Comparison of ENCODE assay signal across 15 cellular contexts in the genomic region with DNA sequence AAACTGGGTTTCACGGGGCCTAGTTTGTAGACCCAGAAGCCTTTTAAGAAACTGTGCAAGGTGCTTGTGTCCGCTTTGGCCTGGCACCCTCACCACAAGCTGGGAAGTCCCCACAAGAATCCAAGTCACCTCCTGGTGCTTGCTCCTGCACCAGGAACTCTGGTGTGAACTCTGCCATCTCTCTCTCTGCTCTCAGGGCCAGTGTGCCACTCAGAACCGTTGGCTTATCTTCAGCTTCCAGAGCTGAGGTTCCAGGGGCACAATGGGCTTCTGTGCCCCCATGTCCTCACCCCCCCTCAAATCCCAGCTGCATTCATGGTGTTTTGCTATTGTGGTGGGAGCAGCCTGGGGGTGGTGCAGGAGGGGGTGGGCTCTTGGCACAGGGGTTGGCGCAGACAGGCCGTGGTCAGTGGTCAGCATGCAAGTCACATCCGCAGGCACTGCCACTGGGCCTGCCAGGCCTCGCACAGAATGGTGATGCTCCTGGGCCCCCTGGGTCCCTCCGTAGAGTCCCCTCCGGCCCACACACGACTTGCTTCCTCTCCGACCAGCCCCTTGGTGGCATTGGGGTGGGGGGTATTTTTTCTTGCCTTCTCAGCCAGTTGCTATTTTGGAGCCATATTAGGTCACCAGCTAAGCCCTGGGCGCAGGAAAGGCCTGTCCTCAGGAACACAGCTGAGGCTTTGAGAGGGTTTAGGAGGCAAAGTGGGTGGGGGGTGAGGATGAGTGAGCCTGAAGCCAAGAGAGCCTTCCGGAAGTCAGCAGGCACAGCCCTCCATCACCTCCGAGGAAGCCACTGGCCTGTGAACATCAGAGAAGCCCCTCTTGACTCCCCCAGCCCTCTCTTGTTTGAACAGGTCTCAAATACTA. TPM values are rescaled to one million over a fixed set of nuclear protein-coding genes. Genes with fewer than 3 reads are reported as not detected.
DNase-seq lines count a peak whose midpoint lies in the region; ATAC-seq, FAIRE-seq and TF ChIP-seq lines count a peak whose summit lies in the region.
"Had no signal": no experiment of that assay in that cellular context is flagged by ENCODE, and none has a peak within 500 bp of the region (broad histone marks: within the 10 kb centered on the region; RNA-seq: fewer than 3 reads in every experiment).

No MANE protein-coding gene starts in this region.

- H3K9ac ChIP-seq in PC-3 (ENCODE audit: low read length), result no peak overlapping the region

- no peaks in the 10 kb centered on the region for H3K27me3 ChIP-seq in PC-3 (ENCODE audit: low read length)

- H3F3A ChIP-seq in PC-3 (ENCODE audit: low read length, unreplicated experiment), result no peaks in the 10 kb centered on the region

- H3K4me3 ChIP-seq in PC-3 (ENCODE audit: low read length), result no peak overlapping the region
- H3K4me3 ChIP-seq: GM12878 had no signal

- FAIRE-seq in H54 (lab: Jason Lieb, UNC), result no peak
- FAIRE-seq: GM12878, small intestine had no signal

- DNase-seq in PC-3, result no peak
- no peak for DNase-seq in endothelial cell (ENCODE audit: low spot score)
- DNase-seq in myocyte (ENCODE audit: low read depth), result peak; percentile 26
- DNase-seq in H54 (ENCODE audit: insufficient read length, low spot score), result no peak
- no peak for DNase-seq in COLO668 (lab: John Stamatoyannopoulos, UW; ENCODE audit: unreplicated experiment)
- DNase-seq: activated CD4-positive, alpha-beta memory T cell treated with anti-CD3 and anti-CD28 coated beads, Interleukin-2, amount 10 ng/mL, durations not matched to agents 7 days and 5 days; activated naive CD8-positive, alpha-beta T cell treated with anti-CD3 and anti-CD28 coated beads, Interleukin-2, amount 50 U/mL, for 24 hours; DMS 273 treated with DMSO at 0.1 percent for 48 hours; left lung; NCI-H1105; small intestine had no signal

- H4K20me1 ChIP-seq in PC-3 (ENCODE audit: low read length), result peaks cover 17% of the 10 kb centered on the region; the same call in 1 of the 2 replicates

- TF ChIP-seq CTCF in PC-3 (conservative IDR thresholded peaks at IDR 0.05; ENCODE audit: low read depth, low read length), result no peak
- TF ChIP-seq CTCF in endothelial cell (IDR thresholded peaks at IDR 0.05; ENCODE audit: unreplicated experiment), result no peak

- peaks cover 68% of the 10 kb centered on the region for H3K79me2 ChIP-seq in PC-3 (ENCODE audit: low read length)

- no peaks in the 10 kb centered on the region for H3K9me2 ChIP-seq in PC-3 (replicated peaks; ENCODE audit: low read length)

- H3K27me3 Mint-ChIP-seq in endothelial cell (ENCODE audit: unreplicated experiment), result peaks cover 19% of the 10 kb centered on the region

- H3K36me3 ChIP-seq in PC-3 (ENCODE audit: low read depth, low read length), result no peaks in the 10 kb centered on the region
- H3K36me3 ChIP-seq: left lung had no signal

- H3K4me1 Mint-ChIP-seq in endothelial cell (ENCODE audit: unreplicated experiment), result peaks cover 44% of the 10 kb centered on the region

- H3K4me3 Mint-ChIP-seq in endothelial cell (ENCODE audit: unreplicated experiment), result peak overlapping the region; percentile 97
- H3K4me3 Mint-ChIP-seq: activated CD4-positive, alpha-beta memory T cell treated with anti-CD3 and anti-CD28 coated beads, Interleukin-2, amount 10 ng/mL, durations not matched to agents 7 days and 5 days; activated naive CD8-positive, alpha-beta T cell treated with anti-CD3 and anti-CD28 coated beads, Interleukin-2, amount 50 U/mL, for 24 hours had no signal

- POLR2A ChIA-PET in PC-3 (lab: Charles Lee; ENCODE audit: unreplicated experiment), result no interaction called here

- H3K27ac Mint-ChIP-seq in endothelial cell (ENCODE audit: unreplicated experiment), result no peak overlapping the region
- H3K27ac Mint-ChIP-seq: activated CD4-positive, alpha-beta memory T cell treated with anti-CD3 and anti-CD28 coated beads, Interleukin-2, amount 10 ng/mL, durations not matched to agents 7 days and 5 days; activated naive CD8-positive, alpha-beta T cell treated with anti-CD3 and anti-CD28 coated beads, Interleukin-2, amount 50 U/mL, for 24 hours had no signal

- H3K27ac ChIP-seq in PC-3 (ENCODE audit: low read length) (no peak overlapping the region), temporal lobe (ENCODE audit: low read depth, low read length) (peak overlapping the region; percentile 91)
- H3K27ac ChIP-seq: epithelial cell of prostate, left lung had no signal

- no TSS peak for BruUV-seq in PC-3 (replicated peaks; lab: Mats Ljungman, UMichigan)

- CTCF ChIA-PET in PC-3 (lab: Charles Lee), result no interaction called here

- H3K36me3 Mint-ChIP-seq in endothelial cell (ENCODE audit: low read depth, unreplicated experiment), result peaks cover 36% of the 10 kb centered on the region

- ATAC-seq in PC-3, result no peak
- ATAC-seq in HG02571 (IDR thresholded peaks at IDR 0.05; ENCODE audit: unreplicated experiment), result no peak
- ATAC-seq: activated naive CD8-positive, alpha-beta T cell treated with anti-CD3 and anti-CD28 coated beads, Interleukin-2, amount 50 U/mL, for 24 hours; GM12878; left lung had no signal

- intact Hi-C loops in PC-3 (cut with micrococcal nuclease), result loop anchor here (5.0 to 10.0 kb wide), 3 partner anchors 378 to 1398 kb away; partner anchors contain the start of gene ZMIZ1

- peaks cover 68% of the 10 kb centered on the region for H3K4me1 ChIP-seq in PC-3 (ENCODE audit: insufficient read depth, low read length)

- no peak for TF ChIP-seq POLR2A in H54 (IDR thresholded peaks at IDR 0.05; ENCODE audit: low read depth, low read length)

- no peaks in the 10 kb centered on the region for H3K9me3 Mint-ChIP-seq in endothelial cell (ENCODE audit: unreplicated experiment)
- H3K9me3 Mint-ChIP-seq: activated CD4-positive, alpha-beta memory T cell treated with anti-CD3 and anti-CD28 coated beads, Interleukin-2, amount 10 ng/mL, durations not matched to agents 7 days and 5 days; activated naive CD8-positive, alpha-beta T cell treated with anti-CD3 and anti-CD28 coated beads, Interleukin-2, amount 50 U/mL, for 24 hours had no signal

- H3K9me3 ChIP-seq in PC-3 (ENCODE audit: low read length), result no peaks in the 10 kb centered on the region
- H3K9me3 ChIP-seq: left lung had no signal

- H2AFZ ChIP-seq in PC-3 (ENCODE audit: low read length), result no peak overlapping the region

- peak overlapping the region; percentile 87; the same call in 1 of the 2 replicates for H3K4me2 ChIP-seq in PC-3 (ENCODE audit: low read length)

RNA-seq across cellular contexts. Expression of gene ZCCHC24, which starts 3.0 kb away (rescaled TPM):
- total RNA-seq in PC-3 (2014; rRNA removed), result 32.9 and 40.7 TPM in 2 replicates
- 60.0 TPM for total RNA-seq in endothelial cell (ENCODE audit: unreplicated experiment)
- total RNA-seq in myocyte, result 14.1 and 21.1 TPM in 2 replicates
- polyA plus RNA-seq in myocyte (2012), result 14.4 TPM
- total RNA-seq in temporal lobe, result 5.7 TPM
